Comparison of ENCODE assay signal across 3 cellular contexts in the genomic region with DNA sequence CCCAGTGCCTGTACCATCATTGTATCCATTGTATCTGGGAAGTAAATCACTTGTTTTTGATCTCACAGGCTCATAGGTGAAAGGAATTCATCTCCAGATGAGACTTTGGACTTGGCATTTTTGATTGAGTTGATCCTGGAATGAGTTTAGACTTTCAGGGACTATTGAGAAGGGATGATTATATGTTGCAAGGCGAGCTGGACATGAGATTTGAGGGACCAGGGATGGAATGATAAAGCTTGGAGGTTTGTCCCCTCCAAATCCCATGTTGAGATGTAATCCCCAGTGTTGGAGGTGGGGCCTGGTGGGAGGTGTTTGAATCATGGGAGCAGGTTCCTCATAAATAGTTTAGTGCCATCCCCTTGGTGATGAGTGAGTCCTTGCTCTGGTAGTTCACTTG. TPM values are rescaled to one million over a fixed set of nuclear protein-coding genes. Genes with fewer than 3 reads are reported as not detected.
"Had no signal": no experiment of that assay in that cellular context is flagged by ENCODE, and none has a peak within 500 bp of the region (broad histone marks: within the 10 kb centered on the region; RNA-seq: fewer than 3 reads in every experiment).

No MANE protein-coding gene starts in this region.

RNA-seq across cellular contexts. Expression of gene ZDHHC11B, which starts 10.4 kb away (rescaled TPM):
- total RNA-seq: activated CD4-positive, alpha-beta memory T cell treated with anti-CD3 and anti-CD28 coated beads, Interleukin-2, amount 10 ng/mL, durations not matched to agents 7 days and 5 days; activated CD4-positive, alpha-beta T cell treated with anti-CD3 and anti-CD28 coated beads, Interleukin-2, amount 10 ng/mL, durations not matched to agents 24 days and 14 days; T-helper 1 cell treated with Interleukin-12 subunit alpha and Interleukin-12 subunit beta and Interleukin-4 antibody, amounts not matched to agents 30 ng/mL and 1 ng/mL, for 36 hours had no signal
